In the genomic region with DNA sequence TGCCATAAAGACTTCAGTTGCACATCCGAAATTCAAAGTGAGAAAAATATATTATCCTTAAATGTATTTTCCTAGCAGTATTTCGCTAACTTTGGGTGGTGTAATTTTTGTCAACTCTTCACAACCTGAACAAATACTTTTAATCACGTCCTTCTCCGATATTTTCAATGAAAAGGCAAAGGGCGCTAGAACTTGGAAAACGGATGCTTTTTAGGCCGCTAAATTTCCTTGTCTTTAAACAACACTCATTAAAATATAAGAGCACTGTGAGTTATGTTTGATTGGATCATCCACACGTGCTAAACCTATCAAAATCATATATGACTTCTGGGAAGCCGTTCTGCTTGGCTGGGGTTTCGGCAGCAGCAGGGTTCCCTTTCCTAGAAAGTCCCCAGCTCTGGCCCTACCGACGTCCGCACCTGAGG, we compare ENCODE assay signal across 8 cellular contexts. TPM values are rescaled to one million over a fixed set of nuclear protein-coding genes. Genes with fewer than 3 reads are reported as not detected.
DNase-seq lines count a peak whose midpoint lies in the region; ATAC-seq lines count a peak whose summit lies in the region.

No MANE protein-coding gene starts in this region.

- no peak for ATAC-seq in GM19395 (IDR thresholded peaks at IDR 0.05; ENCODE audit: unreplicated experiment)
- no peak for ATAC-seq in GM21737 (IDR thresholded peaks at IDR 0.05; ENCODE audit: unreplicated experiment)

- H3K4me3 ChIP-seq in H7 (ENCODE audit: insufficient read depth, low read depth, low read length) (peak overlapping the region; percentile 52), SK-N-MC (peak overlapping the region; percentile 94), skeletal muscle cell (ENCODE audit: low read depth, low read length) (peak overlapping the region; percentile 74)

- H3K27ac ChIP-seq in SK-N-MC: no peak overlapping the region

- H3K9ac ChIP-seq in SK-N-MC (ENCODE audit: insufficient read length): peak overlapping the region; percentile 33

- no peak for DNase-seq in H7
- no peak for DNase-seq in SK-N-MC (ENCODE audit: low read depth, low spot score)
- DNase-seq in fibroblast of peridontal ligament (ENCODE audit: extremely low read depth): peak; percentile 54
- DNase-seq in skeletal muscle cell (ENCODE audit: low read depth): peak; percentile 0
- no peak for DNase-seq in globus pallidus (ENCODE audit: low spot score)
- no peak for DNase-seq in T1000 (lab: John Stamatoyannopoulos, UW)

- no peaks in the 10 kb centered on the region for H3K9me3 ChIP-seq in SK-N-MC (ENCODE audit: low read depth, low read length)

- H3K36me3 ChIP-seq in H7 (replicated peaks; ENCODE audit: control insufficient read depth, insufficient read depth, low read length): no peaks in the 10 kb centered on the region
- H3K36me3 ChIP-seq in SK-N-MC (ENCODE audit: insufficient read depth, low read length): peaks cover 23% of the 10 kb centered on the region

- no peaks in the 10 kb centered on the region for H3K27me3 ChIP-seq in H7 (ENCODE audit: control insufficient read depth, insufficient read depth, low read length)

RNA-seq across cellular contexts. Expression of gene MPHOSPH8, which starts 0.5 kb away (rescaled TPM):
- total RNA-seq in H7 (2014; rRNA removed; shearing (Covaris generic)): 5.2 and 6.0 TPM in 2 replicates

Comparison
In these comparisons a context has a peak if more than half of its experiments do, and no peak if none do; other contexts are left out.
1. DNase-seq: peak in fibroblast of peridontal ligament (single experiment) and skeletal muscle cell (single experiment); none in H7 (single experiment), SK-N-MC (single experiment), globus pallidus (single experiment) and T1000 (single experiment).
2. Peak in every context shown above with its lines, with median percentiles within 50 percentile points of each other: H3K4me3 ChIP-seq.